26 cellular contexts compared by ENCODE assay signal in genomic region chr2:69544951-69545350, GRCh38.
DNase-seq lines count a peak whose midpoint lies in the region; ATAC-seq and TF ChIP-seq lines count a peak whose summit lies in the region.
"Had no signal": no experiment of that assay in that cellular context is flagged by ENCODE, and none has a peak within 500 bp of the region (broad histone marks: within the 10 kb centered on the region; RNA-seq: fewer than 3 reads in every experiment).

No MANE protein-coding gene starts in this region.

- no peak overlapping the region for H3K4me3 ChIP-seq in right atrium auricular region
- H3K4me3 ChIP-seq: esophagus squamous epithelium, mucosa of descending colon, neural progenitor cell, skin epidermis, thoracic aorta, vagina had no signal

- intact Hi-C loops in left ventricle myocardium superior (cut with micrococcal nuclease), result no loop called here
- intact Hi-C loops in MCF 10A (cut with micrococcal nuclease), result no loop called here

- POLR2A ChIA-PET in MCF 10A (lab: Yijun Ruan, JAX), result interaction anchor here (1.4 kb wide), 1 partner anchor 108 kb away, joined by 3 read pairs; the partner anchor contains the start of gene NFU1

- H3K36me3 ChIP-seq in right atrium auricular region, result peaks cover 21% of the 10 kb centered on the region
- H3K36me3 ChIP-seq: neural progenitor cell had no signal

- H3K27me3 Mint-ChIP-seq in MCF 10A (ENCODE audit: insufficient read depth, unreplicated experiment), result no peaks in the 10 kb centered on the region
- H3K27me3 Mint-ChIP-seq: activated naive CD8-positive, alpha-beta T cell treated with anti-CD3 and anti-CD28 coated beads, Interleukin-2, amount 50 U/mL, for 24 hours; progenitor cell of endocrine pancreas had no signal

- CTCF ChIA-PET in MCF 10A (lab: Yijun Ruan, JAX), result interaction anchor here (0.6 to 1.3 kb wide), 6 partner anchors 16 to 203 kb away, joined by 3 read pairs; no protein-coding TSS in a partner anchor

- H3K4me1 Mint-ChIP-seq in MCF 10A (ENCODE audit: insufficient read depth, unreplicated experiment), result peaks cover 15% of the 10 kb centered on the region
- H3K4me1 Mint-ChIP-seq: neural progenitor cell had no signal

- ATAC-seq in left ventricle myocardium superior (peak; percentile 52), GM21529 (IDR thresholded peaks at IDR 0.05; ENCODE audit: unreplicated experiment) (no peak)
- ATAC-seq: activated naive CD8-positive, alpha-beta T cell treated with anti-CD3 and anti-CD28 coated beads, Interleukin-2, amount 50 U/mL, for 24 hours; left lobe of liver; mucosa of descending colon; stimulated activated effector memory CD8-positive, alpha-beta T cell treated with anti-CD3 and anti-CD28 coated beads, Interleukin-12 subunit alpha, Interleukin-12 subunit beta, amount 100 ng/mL, for 72 hours had no signal

- H3K9me3 Mint-ChIP-seq in MCF 10A (ENCODE audit: unreplicated experiment), result peaks cover 6% of the 10 kb centered on the region
- H3K9me3 Mint-ChIP-seq: stimulated activated effector memory CD8-positive, alpha-beta T cell treated with anti-CD3 and anti-CD28 coated beads, Interleukin-12 subunit alpha, Interleukin-12 subunit beta, amount 100 ng/mL, for 72 hours had no signal

- H3K4me3 Mint-ChIP-seq in MCF 10A (ENCODE audit: unreplicated experiment), result no peak overlapping the region
- H3K4me3 Mint-ChIP-seq: activated naive CD8-positive, alpha-beta T cell treated with anti-CD3 and anti-CD28 coated beads, Interleukin-2, amount 50 U/mL, for 24 hours; CD14-positive monocyte; neural progenitor cell; stimulated activated effector memory CD8-positive, alpha-beta T cell treated with anti-CD3 and anti-CD28 coated beads, Interleukin-12 subunit alpha, Interleukin-12 subunit beta, amount 100 ng/mL, for 72 hours had no signal

- no peak overlapping the region for H3K27ac ChIP-seq in right atrium auricular region
- H3K27ac ChIP-seq in substantia nigra (ENCODE audit: low read depth, low read length, poor library complexity, severe bottlenecking), result peak overlapping the region; percentile 51
- H3K27ac ChIP-seq: esophagus squamous epithelium, neural progenitor cell, thoracic aorta, vagina had no signal

- DNase-seq in left ventricle myocardium superior, result no peak
- no peak for DNase-seq in right atrium auricular region (ENCODE audit: low spot score)
- DNase-seq in SK-MEL-5 (ENCODE audit: low read depth, low spot score), result peak; percentile 89
- peak; percentile 84 for DNase-seq in foreskin melanocyte
- DNase-seq in substantia nigra (lab: John Stamatoyannopoulos, UW), result peak in 4 of 49 donors; percentile 2 to 30 (median 6)
- DNase-seq in activated effector memory CD4-positive, alpha-beta T cell treated with Interleukin-2 at 50 U/mL for 16 hours, result no peak
- DNase-seq in MCF 10A (ENCODE audit: unreplicated experiment), result no peak
- DNase-seq: ACHN; activated CD4-positive, alpha-beta T cell treated with anti-CD3 and anti-CD28 coated beads for 4 hours; activated naive CD8-positive, alpha-beta T cell treated with anti-CD3 and anti-CD28 coated beads, Interleukin-2, amount 50 U/mL, for 24 hours; DMS 273 treated with DMSO at 0.1 percent for 48 hours; esophagus squamous epithelium; Karpas-422; mucosa of descending colon; NCI-H187 treated with DMSO at 0.1 percent for 48 hours; NCI-H748 treated with DMSO at 0.1 percent for 48 hours; stimulated activated CD4-positive, alpha-beta T cell treated with anti-CD3 and anti-CD28 coated beads, Interleukin-2, amount 100 ng/mL, for 24 hours had no signal

- H3K27ac Mint-ChIP-seq in MCF 10A (ENCODE audit: low read depth, unreplicated experiment), result no peak overlapping the region
- H3K27ac Mint-ChIP-seq: activated naive CD8-positive, alpha-beta T cell treated with anti-CD3 and anti-CD28 coated beads, Interleukin-2, amount 50 U/mL, for 24 hours; neural progenitor cell; stimulated activated effector memory CD8-positive, alpha-beta T cell treated with anti-CD3 and anti-CD28 coated beads, Interleukin-12 subunit alpha, Interleukin-12 subunit beta, amount 100 ng/mL, for 72 hours had no signal

- no TSS peak for BruUV-seq in MCF 10A (replicated peaks; lab: Mats Ljungman, UMichigan)

- in situ Hi-C loops in SK-MEL-5 (cut with HindIII; ENCODE audit: low pct_unique_long_range_greater_than_20kb, low sequenced_read_pairs), result no loop called here

- no peaks in the 10 kb centered on the region for H3K27me3 ChIP-seq in right atrium auricular region
- H3K27me3 ChIP-seq: esophagus squamous epithelium, neural progenitor cell, vagina had no signal

- H3K36me3 Mint-ChIP-seq in MCF 10A (ENCODE audit: insufficient read depth, unreplicated experiment), result peaks cover 13% of the 10 kb centered on the region

- peaks cover 0 to 8% of the 10 kb centered on the region in 2 donors for H3K9me3 ChIP-seq in right atrium auricular region
- H3K9me3 ChIP-seq: mucosa of descending colon, thoracic aorta, vagina had no signal

- H3K4me1 ChIP-seq in right atrium auricular region, result peaks cover 0 to 17% of the 10 kb centered on the region in 2 donors
- H3K4me1 ChIP-seq: neural progenitor cell, vagina had no signal

- no peak for TF ChIP-seq CTCF in right atrium auricular region (IDR thresholded peaks at IDR 0.05)
- no peak for TF ChIP-seq CTCF in MCF 10A (IDR thresholded peaks at IDR 0.05; ENCODE audit: unreplicated experiment)

Comparison
In these comparisons a context has a peak if more than half of its experiments do, and no peak if none do; other contexts are left out.
1. DNase-seq: peak in SK-MEL-5 (single experiment) and foreskin melanocyte (single experiment); none in left ventricle myocardium superior (single experiment), right atrium auricular region (single experiment), activated effector memory CD4-positive, alpha-beta T cell treated with Interleukin-2 at 50 U/mL for 16 hours (single experiment) and MCF 10A (single experiment).